Comparison of ENCODE assay signal across 9 cellular contexts in genomic region chr17:77435272-77436057, GRCh38.
DNase-seq lines count a peak whose midpoint lies in the region; FAIRE-seq and TF ChIP-seq lines count a peak whose summit lies in the region.
"Had no signal": no experiment of that assay in that cellular context is flagged by ENCODE, and none has a peak within 500 bp of the region (broad histone marks: within the 10 kb centered on the region; RNA-seq: fewer than 3 reads in every experiment).

No MANE protein-coding gene starts in this region.

- H3K27ac Mint-ChIP-seq in activated naive CD4-positive, alpha-beta T cell treated with anti-CD3 and anti-CD28 coated beads for 36 hours = peak overlapping the region; percentile 92
- H3K27ac Mint-ChIP-seq in activated T-helper 1 cell treated with anti-CD3 and anti-CD28 coated beads, Interleukin-12 subunit alpha, Interleukin-12 subunit beta, Interleukin-2, Interleukin-4 antibody, amounts not matched to agents 30 ng/mL and 10 ng/mL and 1 ng/mL, durations not matched to agents 14 hours and 24 hours and 36 hours = peak overlapping the region; percentile 90
- H3K27ac Mint-ChIP-seq in immature natural killer cell = peak overlapping the region; percentile 43 to 89 (median 84)

- peak; percentile 56 for DNase-seq in activated naive CD4-positive, alpha-beta T cell treated with anti-CD3 and anti-CD28 coated beads for 36 hours
- no peak for DNase-seq in activated naive CD4-positive, alpha-beta T cell treated with Interleukin-2 at 50 U/mL for 16 hours
- no peak for DNase-seq in activated T-helper 1 cell treated with anti-CD3 and anti-CD28 coated beads, Interleukin-12 subunit alpha, Interleukin-12 subunit beta, Interleukin-2, Interleukin-4 antibody, amounts not matched to agents 30 ng/mL and 10 ng/mL and 1 ng/mL, durations not matched to agents 14 hours and 24 hours and 36 hours (ENCODE audit: low spot score)
- peak; percentile 54 to 71 (median 65) for DNase-seq in immature natural killer cell
- DNase-seq in substantia nigra (lab: John Stamatoyannopoulos, UW) = peak in 2 of 49 donors; percentile 44 to 63
- no peak for DNase-seq in HuH-7.5 (ENCODE audit: low spot score)
- DNase-seq in NCI-H2227 treated with DMSO at 0.1 percent for 48 hours (lab: John Stamatoyannopoulos, UW) = no peak
- no peak for DNase-seq in H54 (ENCODE audit: insufficient read length, low spot score)

- no peaks in the 10 kb centered on the region for H3K27me3 Mint-ChIP-seq in activated naive CD4-positive, alpha-beta T cell treated with anti-CD3 and anti-CD28 coated beads for 36 hours (ENCODE audit: low read depth)
- H3K27me3 Mint-ChIP-seq in activated T-helper 1 cell treated with anti-CD3 and anti-CD28 coated beads, Interleukin-12 subunit alpha, Interleukin-12 subunit beta, Interleukin-2, Interleukin-4 antibody, amounts not matched to agents 30 ng/mL and 10 ng/mL and 1 ng/mL, durations not matched to agents 14 hours and 24 hours and 36 hours (ENCODE audit: insufficient read depth) = no peaks in the 10 kb centered on the region
- H3K27me3 Mint-ChIP-seq in immature natural killer cell (ENCODE audit: low read depth in 3 of 3) = peaks cover 0 to 4% (median 2%) of the 10 kb centered on the region in 3 donors

- no peak for TF ChIP-seq POLR2A in H54 (IDR thresholded peaks at IDR 0.05; ENCODE audit: low read depth, low read length)

- CTCF ChIA-PET in activated naive CD4-positive, alpha-beta T cell treated with anti-CD3 and anti-CD28 coated beads for 36 hours (lab: Charles Lee) = interaction anchor here (0.7 to 2.5 kb wide), 7 partner anchors 14 to 104 kb away, joined by 3 to 7 read pairs (median 4); no protein-coding TSS in a partner anchor

- FAIRE-seq in H54 (lab: Jason Lieb, UNC) = no peak
- FAIRE-seq: GM12878 had no signal

- peak overlapping the region; percentile 1 for H3K27ac ChIP-seq in substantia nigra (ENCODE audit: low read depth, low read length, poor library complexity, severe bottlenecking)

- intact Hi-C loops in activated naive CD4-positive, alpha-beta T cell treated with anti-CD3 and anti-CD28 coated beads for 36 hours (cut with micrococcal nuclease) = loop anchor here (2.0 kb wide), 1 partner anchor 111 kb away; no protein-coding TSS in a partner anchor
- intact Hi-C loops in activated T-helper 1 cell treated with anti-CD3 and anti-CD28 coated beads, Interleukin-12 subunit alpha, Interleukin-12 subunit beta, Interleukin-2, Interleukin-4 antibody, amounts not matched to agents 30 ng/mL and 10 ng/mL and 1 ng/mL, durations not matched to agents 14 hours and 24 hours and 36 hours (cut with micrococcal nuclease) = loop anchor here (2.0 kb wide), 1 partner anchor 15 kb away; no protein-coding TSS in a partner anchor

- peak overlapping the region; percentile 80 for H3K4me3 Mint-ChIP-seq in activated naive CD4-positive, alpha-beta T cell treated with anti-CD3 and anti-CD28 coated beads for 36 hours
- peak overlapping the region; percentile 78 for H3K4me3 Mint-ChIP-seq in activated T-helper 1 cell treated with anti-CD3 and anti-CD28 coated beads, Interleukin-12 subunit alpha, Interleukin-12 subunit beta, Interleukin-2, Interleukin-4 antibody, amounts not matched to agents 30 ng/mL and 10 ng/mL and 1 ng/mL, durations not matched to agents 14 hours and 24 hours and 36 hours
- peak overlapping the region; percentile 46 to 76 (median 68) for H3K4me3 Mint-ChIP-seq in immature natural killer cell

- H3K36me3 Mint-ChIP-seq in activated naive CD4-positive, alpha-beta T cell treated with anti-CD3 and anti-CD28 coated beads for 36 hours (ENCODE audit: low read depth) = no peaks in the 10 kb centered on the region
- peaks cover 13% of the 10 kb centered on the region for H3K36me3 Mint-ChIP-seq in activated T-helper 1 cell treated with anti-CD3 and anti-CD28 coated beads, Interleukin-12 subunit alpha, Interleukin-12 subunit beta, Interleukin-2, Interleukin-4 antibody, amounts not matched to agents 30 ng/mL and 10 ng/mL and 1 ng/mL, durations not matched to agents 14 hours and 24 hours and 36 hours (ENCODE audit: low read depth)
- H3K36me3 Mint-ChIP-seq in immature natural killer cell = peaks cover 0 to 4% (median 0%) of the 10 kb centered on the region in 3 donors

- H3K9me3 Mint-ChIP-seq in activated naive CD4-positive, alpha-beta T cell treated with anti-CD3 and anti-CD28 coated beads for 36 hours = no peaks in the 10 kb centered on the region
- no peaks in the 10 kb centered on the region for H3K9me3 Mint-ChIP-seq in activated T-helper 1 cell treated with anti-CD3 and anti-CD28 coated beads, Interleukin-12 subunit alpha, Interleukin-12 subunit beta, Interleukin-2, Interleukin-4 antibody, amounts not matched to agents 30 ng/mL and 10 ng/mL and 1 ng/mL, durations not matched to agents 14 hours and 24 hours and 36 hours
- H3K9me3 Mint-ChIP-seq in immature natural killer cell = no peaks in the 10 kb centered on the region

- H3K4me1 Mint-ChIP-seq in activated naive CD4-positive, alpha-beta T cell treated with anti-CD3 and anti-CD28 coated beads for 36 hours (ENCODE audit: low read depth) = peaks cover 96% of the 10 kb centered on the region
- H3K4me1 Mint-ChIP-seq in activated T-helper 1 cell treated with anti-CD3 and anti-CD28 coated beads, Interleukin-12 subunit alpha, Interleukin-12 subunit beta, Interleukin-2, Interleukin-4 antibody, amounts not matched to agents 30 ng/mL and 10 ng/mL and 1 ng/mL, durations not matched to agents 14 hours and 24 hours and 36 hours (ENCODE audit: low read depth) = peaks cover 76% of the 10 kb centered on the region
- H3K4me1 Mint-ChIP-seq in immature natural killer cell = peaks cover 77 to 82% of the 10 kb centered on the region in 2 donors

Comparison
In these comparisons a context has a peak if more than half of its experiments do, and no peak if none do; other contexts are left out.
1. DNase-seq: peak in activated naive CD4-positive, alpha-beta T cell treated with anti-CD3 and anti-CD28 coated beads for 36 hours (single experiment) and immature natural killer cell (3 of 3); none in activated naive CD4-positive, alpha-beta T cell treated with Interleukin-2 at 50 U/mL for 16 hours (single experiment), activated T-helper 1 cell treated with anti-CD3 and anti-CD28 coated beads, Interleukin-12 subunit alpha, Interleukin-12 subunit beta, Interleukin-2, Interleukin-4 antibody, amounts not matched to agents 30 ng/mL and 10 ng/mL and 1 ng/mL, durations not matched to agents 14 hours and 24 hours and 36 hours (single experiment), HuH-7.5 (single experiment), NCI-H2227 treated with DMSO at 0.1 percent for 48 hours (single experiment) and H54 (single experiment).
2. Peak in every context shown above with its lines, with median percentiles within 50 percentile points of each other: H3K27ac Mint-ChIP-seq and H3K4me3 Mint-ChIP-seq.